20 cellular contexts compared by ENCODE assay signal in the genomic region with DNA sequence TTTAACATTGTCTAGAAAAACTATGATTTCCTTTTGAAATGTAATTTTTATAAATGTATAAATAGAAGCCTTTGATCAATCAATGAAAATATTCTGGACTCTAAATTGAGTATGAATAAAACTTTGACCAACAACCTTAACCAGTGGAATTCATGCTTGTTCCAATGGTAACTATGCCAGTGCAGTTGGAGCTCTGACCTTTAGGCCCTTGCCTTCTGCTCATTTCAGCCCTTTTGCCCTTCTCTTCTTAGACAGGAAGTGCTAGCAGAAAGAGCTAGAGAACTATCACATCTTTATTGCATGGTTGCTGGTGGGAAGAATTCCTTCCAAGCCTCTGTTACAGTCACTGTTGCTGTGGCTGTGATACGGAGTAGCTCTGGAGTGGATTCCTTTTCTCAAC. TPM values are rescaled to one million over a fixed set of nuclear protein-coding genes. Genes with fewer than 3 reads are reported as not detected.
A peak's percentile ranks its signal among the peaks of the same experiment; 100 is the strongest.
DNase-seq lines count a peak whose midpoint lies in the region; ATAC-seq, FAIRE-seq and TF ChIP-seq lines count a peak whose summit lies in the region.
"Had no signal": no experiment of that assay in that cellular context is flagged by ENCODE, and none has a peak within 500 bp of the region (broad histone marks: within the 10 kb centered on the region; RNA-seq: fewer than 3 reads in every experiment).

No MANE protein-coding gene starts in this region.

- H3K4me2 ChIP-seq in IMR-90 (ENCODE audit: low read depth, low read length) = no peak overlapping the region
- no peak overlapping the region for H3K4me2 ChIP-seq in mesendoderm (ENCODE audit: low read length)

- H4K5ac ChIP-seq in IMR-90 (ENCODE audit: low read depth, low read length) (peak overlapping the region; percentile 24; the same call in 1 of the 2 replicates), mesendoderm (ENCODE audit: low read length) (no peak overlapping the region)

- H4K91ac ChIP-seq in IMR-90 (ENCODE audit: insufficient read depth, low read depth, low read length) = peak overlapping the region; percentile 66; the same call in 1 of the 2 replicates

- H2BK5ac ChIP-seq in IMR-90 (ENCODE audit: low read depth, low read length, poor library complexity, severe bottlenecking) (peak overlapping the region; percentile 72), mesendoderm (ENCODE audit: low read length) (no peak overlapping the region)

- peaks cover 7% of the 10 kb centered on the region for H3K36me3 ChIP-seq in IMR-90 (ENCODE audit: control insufficient read depth, insufficient read depth, low read length)
- no peaks in the 10 kb centered on the region for H3K36me3 ChIP-seq in mesendoderm (ENCODE audit: control insufficient read depth, insufficient read depth, low read length)
- no peaks in the 10 kb centered on the region for H3K36me3 ChIP-seq in small intestine (ENCODE audit: control insufficient read depth in 2 of 2, insufficient read depth in 2 of 2, low read length in 2 of 2)
- no peaks in the 10 kb centered on the region for H3K36me3 ChIP-seq in brain microvascular endothelial cell (replicated peaks)

- H2AK5ac ChIP-seq in IMR-90 (ENCODE audit: low read depth, low read length) (peak overlapping the region; percentile 75; the same call in 1 of the 2 replicates), mesendoderm (ENCODE audit: low read length) (no peak overlapping the region)

- CTCF ChIA-PET in IMR-90 (lab: Yijun Ruan, JAX) = interaction anchor here (0.9 kb wide), 1 partner anchor 196 kb away, joined by 3 read pairs; no protein-coding TSS in a partner anchor

- H4K8ac ChIP-seq in IMR-90 (ENCODE audit: low read depth in 2 of 2, low read length in 2 of 2) = peak overlapping the region; percentile 10 to 91; a peak in 3 of 4 replicates
- H4K8ac ChIP-seq in mesendoderm (ENCODE audit: low read depth, low read length) = no peak overlapping the region

- in situ Hi-C loops in IMR-90 (cut with MboI; ENCODE audit: low sequenced_read_pairs) = no loop called here
- in situ Hi-C loops in brain microvascular endothelial cell (cut with HindIII; ENCODE audit: low pct_ligation_motif_present, low sequenced_read_pairs) = no loop called here

- H3K4ac ChIP-seq in IMR-90 (ENCODE audit: low read depth, low read length) = peak overlapping the region; percentile 75
- no peak overlapping the region for H3K4ac ChIP-seq in mesendoderm (ENCODE audit: low read depth, low read length)

- H3K79me1 ChIP-seq in IMR-90 (ENCODE audit: low read depth in 1 of 2, low read length in 2 of 2) (peaks cover 0 to 16% of the 10 kb centered on the region in 2 experiments; a peak in 3 of 4 replicates), mesendoderm (ENCODE audit: low read length) (no peaks in the 10 kb centered on the region)

- POLR2A ChIA-PET in IMR-90 (lab: Charles Lee; ENCODE audit: unreplicated experiment) = no interaction called here

- H3K9me1 ChIP-seq in IMR-90 (ENCODE audit: insufficient read depth, low read length) = peaks cover 3% of the 10 kb centered on the region

- H3K9me3 ChIP-seq in IMR-90 (ENCODE audit: control insufficient read depth, insufficient read depth, low read length) (no peaks in the 10 kb centered on the region), small intestine (ENCODE audit: control insufficient read depth, low read depth) (no peaks in the 10 kb centered on the region)
- H3K9me3 ChIP-seq: BE2C, Caco-2 had no signal

- H3K27me3 ChIP-seq in IMR-90 (ENCODE audit: control insufficient read depth, insufficient read depth, low read length) (no peaks in the 10 kb centered on the region), mesendoderm (ENCODE audit: insufficient read depth, low read length, poor library complexity) (no peaks in the 10 kb centered on the region), small intestine (ENCODE audit: control insufficient read depth in 2 of 2, insufficient read depth in 2 of 2, low read length in 2 of 2) (no peaks in the 10 kb centered on the region), brain microvascular endothelial cell (replicated peaks) (no peaks in the 10 kb centered on the region)
- H3K27me3 ChIP-seq: BE2C had no signal

- TF ChIP-seq RAD21 in IMR-90 (IDR thresholded peaks at IDR 0.05; ENCODE audit: low read length) = no peak

- H2BK20ac ChIP-seq in IMR-90 (ENCODE audit: low read depth, low read length) = peak overlapping the region; percentile 89

- no peak for TF ChIP-seq POLR2A in IMR-90 (IDR thresholded peaks at IDR 0.05; ENCODE audit: low read depth, low read length)

- no CpG with 5 or more reads among the region's 1 CpG for WGBS in IMR-90 (ENCODE audit: extremely low coverage in 2 of 2, insufficient read length in 1 of 2), 2 experiments
- WGBS in mesendoderm (ENCODE audit: extremely low coverage, insufficient coverage, low lambda C conversion rate) = no CpG with 5 or more reads among the region's 1 CpG
- 89 to 100% (median 96%) methylated on average over 1 of the region's 1 CpG for WGBS in small intestine, 3 donors

- no peak; the same call in 1 of the 2 replicates for ATAC-seq in IMR-90 (ENCODE audit: low read depth)
- ATAC-seq: HCT116, HepG2 had no signal

- H3K23ac ChIP-seq in IMR-90 (ENCODE audit: low read depth, low read length) (peak overlapping the region; percentile 33), mesendoderm (ENCODE audit: low read length) (no peak overlapping the region)

- H2BK120ac ChIP-seq in IMR-90 (ENCODE audit: low read depth, low read length) (peak overlapping the region; percentile 93), mesendoderm (ENCODE audit: low read depth, low read length) (no peak overlapping the region)

- H3K9ac ChIP-seq in IMR-90 (ENCODE audit: low read depth, low read length) = no peak overlapping the region
- no peak overlapping the region for H3K9ac ChIP-seq in mesendoderm (ENCODE audit: low read length)

- peaks cover 2% of the 10 kb centered on the region; the same call in 1 of the 2 replicates for H3K4me1 ChIP-seq in IMR-90 (ENCODE audit: control insufficient read depth, insufficient read depth, low read length)
- no peaks in the 10 kb centered on the region for H3K4me1 ChIP-seq in mesendoderm (ENCODE audit: control insufficient read depth, low read depth, low read length)
- no peaks in the 10 kb centered on the region for H3K4me1 ChIP-seq in small intestine (ENCODE audit: control insufficient read depth in 2 of 2, insufficient read depth in 1 of 2, low read depth in 1 of 2, low read length in 1 of 2)
- H3K4me1 ChIP-seq: Caco-2 had no signal

- no peak overlapping the region for H3K56ac ChIP-seq in IMR-90 (ENCODE audit: extremely low read depth, insufficient read depth, low read length)
- no peak overlapping the region for H3K56ac ChIP-seq in mesendoderm (ENCODE audit: low read length)

- no peaks in the 10 kb centered on the region for H4K20me1 ChIP-seq in IMR-90 (ENCODE audit: insufficient read depth, low read length)

- H2BK15ac ChIP-seq in IMR-90 (ENCODE audit: low read depth, low read length) (peak overlapping the region; percentile 99), mesendoderm (replicated peaks; ENCODE audit: low read depth) (no peak overlapping the region)

- no peaks in the 10 kb centered on the region for H3K79me2 ChIP-seq in mesendoderm (ENCODE audit: control insufficient read depth, insufficient read depth, low read length)

- no peak for DNase-seq in IMR-90
- DNase-seq in choroid plexus epithelial cell (ENCODE audit: low read depth) = peak; percentile 34
- DNase-seq in mesendoderm = peak; percentile 2
- DNase-seq in small intestine = peak; percentile 6
- no peak for DNase-seq in stimulated activated CD4-positive, alpha-beta T cell treated with anti-CD3 and anti-CD28 coated beads, Interleukin-15, amount 100 ng/mL, for 24 hours
- no peak for DNase-seq in brain microvascular endothelial cell
- no peak for DNase-seq in activated gamma-delta T cell (lab: John Stamatoyannopoulos, UW)
- DNase-seq: ACHN; BE2C; C1 segment of cervical spinal cord; Caco-2; CD4-positive, alpha-beta T cell; GDM1; GOT3; H7 had no signal

- H3K4me3 ChIP-seq in IMR-90 (ENCODE audit: insufficient read depth, low read depth, low read length) = no peak overlapping the region
- H3K4me3 ChIP-seq in choroid plexus epithelial cell (ENCODE audit: low read depth, low read length) = no peak overlapping the region
- no peak overlapping the region for H3K4me3 ChIP-seq in mesendoderm (ENCODE audit: low read length)
- no peak overlapping the region for H3K4me3 ChIP-seq in small intestine (ENCODE audit: low read depth in 1 of 2, low read length in 2 of 2)
- H3K4me3 ChIP-seq in brain microvascular endothelial cell (ENCODE audit: low read depth, low read length) = no peak overlapping the region

- H3K14ac ChIP-seq in IMR-90 (replicated peaks; ENCODE audit: low read depth, low read length) = peak overlapping the region; percentile 85

- H3K18ac ChIP-seq in IMR-90 (ENCODE audit: low read depth, low read length) (peak overlapping the region; percentile 6; the same call in 1 of the 2 replicates), mesendoderm (ENCODE audit: low read length) (no peak overlapping the region)

- dilution Hi-C loops in IMR-90 (cut with HindIII; ENCODE audit: low sequenced_read_pairs, unreplicated experiment) = no loop called here

- no peak overlapping the region for H2AK9ac ChIP-seq in IMR-90 (replicated peaks; ENCODE audit: low read depth, low read length, poor library complexity)

- intact Hi-C loops in IMR-90 (cut with micrococcal nuclease) = no loop called here

- H2AFZ ChIP-seq in IMR-90 (replicated peaks; ENCODE audit: low read length, poor library complexity) = no peak overlapping the region

- TF ChIP-seq CTCF in IMR-90 (conservative IDR thresholded peaks at IDR 0.05; ENCODE audit: low read depth, low read length) = no peak
- TF ChIP-seq CTCF in choroid plexus epithelial cell (conservative IDR thresholded peaks at IDR 0.05; ENCODE audit: low read depth, low read length) = no peak
- TF ChIP-seq CTCF in brain microvascular endothelial cell (IDR thresholded peaks at IDR 0.05; ENCODE audit: low read depth, low read length, missing control alignments) = no peak

- no TSS peak for BruUV-seq in IMR-90 (replicated peaks; lab: Mats Ljungman, UMichigan)

- H3K27ac ChIP-seq in IMR-90 (ENCODE audit: insufficient read depth, low read length) = no peak overlapping the region; the same call in 1 of the 2 replicates
- H3K27ac ChIP-seq in mesendoderm (ENCODE audit: low read depth, low read length) = no peak overlapping the region
- H3K27ac ChIP-seq in small intestine (ENCODE audit: low read depth in 1 of 2, low read length in 1 of 2) = no peak overlapping the region
- no peak overlapping the region for H3K27ac ChIP-seq in brain microvascular endothelial cell

- FAIRE-seq in small intestine (lab: Jason Lieb, UNC) = no peak
- FAIRE-seq: D721Med, GM12892, GM18507, HepG2 had no signal

RNA-seq across cellular contexts. Expression of gene TTC8, which starts 39.7 kb away (rescaled TPM):
- total RNA-seq in IMR-90 (2012; rRNA removed) = 48.0 and 48.9 TPM in 2 replicates
- 75.9 and 84.2 TPM in 2 replicates for polyA plus RNA-seq in IMR-90 (2012; rRNA removed)
- 21.1 and 38.5 TPM in 2 replicates for polyA plus RNA-seq in IMR-90 (2012; cell fraction: cytosol; rRNA removed)
- polyA plus RNA-seq in IMR-90 (2012; cell fraction: nucleus; rRNA removed; ENCODE audit: low replicate concordance) = 29.6 and 115 TPM in 2 replicates
- polyA plus RNA-seq in mesendoderm (2013, experiment 1 of 2) = 9.9 TPM
- 8.9 TPM for polyA plus RNA-seq in mesendoderm (2013, experiment 2 of 2)
- 1 to 10 TPM; 2.4 to 8.8 (median 3.8) TPM for polyA plus RNA-seq in small intestine

Comparison
In these comparisons a context has a peak if more than half of its experiments do, and no peak if none do; other contexts are left out.
1. DNase-seq: peak in choroid plexus epithelial cell (single experiment), mesendoderm (single experiment) and small intestine (single experiment); none in IMR-90 (single experiment), stimulated activated CD4-positive, alpha-beta T cell treated with anti-CD3 and anti-CD28 coated beads, Interleukin-15, amount 100 ng/mL, for 24 hours (single experiment), brain microvascular endothelial cell (single experiment) and activated gamma-delta T cell (single experiment).